Comparison of ENCODE assay signal across 8 cellular contexts in genomic region chr17:44558349-44559287, GRCh38. TPM values are rescaled to one million over a fixed set of nuclear protein-coding genes. Genes with fewer than 3 reads are reported as not detected.
DNase-seq lines count a peak whose midpoint lies in the region; ATAC-seq and TF ChIP-seq lines count a peak whose summit lies in the region.

No MANE protein-coding gene starts in this region.

- H3K27me3 Mint-ChIP-seq in neural crest cell (ENCODE audit: low read depth) = peaks cover 2% of the 10 kb centered on the region

- H3K9me3 Mint-ChIP-seq in neural crest cell = peaks cover 2% of the 10 kb centered on the region

- H3K27ac ChIP-seq in HUES6 (ENCODE audit: low read depth, low read length) (no peak overlapping the region), dorsolateral prefrontal cortex (no peak overlapping the region)

- peaks cover 48% of the 10 kb centered on the region for H3K4me1 ChIP-seq in HUES6 (ENCODE audit: control insufficient read depth, insufficient read depth, low read length)

- intact Hi-C loops in dorsolateral prefrontal cortex (cut with DNase I) = no loop called here

- no peaks in the 10 kb centered on the region for H3K36me3 ChIP-seq in HUES6 (ENCODE audit: control insufficient read depth, insufficient read depth, low read length)

- peaks cover 22% of the 10 kb centered on the region for H3K36me3 Mint-ChIP-seq in neural crest cell (ENCODE audit: low read depth)

- H3K9ac ChIP-seq in HUES6 (ENCODE audit: low read length) = peak overlapping the region; percentile 66

- ATAC-seq in GM21737 (IDR thresholded peaks at IDR 0.05; ENCODE audit: unreplicated experiment) = no peak

- CTCF ChIA-PET in AG04449 (lab: Yijun Ruan, JAX) = interaction anchor here (0.8 to 6.3 kb wide), 5 partner anchors 11 to 78 kb away, joined by 3 to 53 read pairs (median 4); no protein-coding TSS in a partner anchor

- no peak for DNase-seq in AG04449 (ENCODE audit: low read depth, low spot score)
- no peak for DNase-seq in dorsolateral prefrontal cortex
- no peak for DNase-seq in neural crest cell (ENCODE audit: low read depth, low spot score)
- no peak for DNase-seq in GOT3 (lab: John Stamatoyannopoulos, UW)
- DNase-seq in SHP77 (lab: John Stamatoyannopoulos, UW) = no peak
- DNase-seq in NCI-H748 treated with DMSO at 0.1 percent for 48 hours (lab: John Stamatoyannopoulos, UW) = no peak

- H3K27me3 ChIP-seq in HUES6 (ENCODE audit: control insufficient read depth, insufficient read depth, low read length) (peaks cover 61% of the 10 kb centered on the region), dorsolateral prefrontal cortex (peaks cover 0 to 61% (median 38%) of the 10 kb centered on the region in 45 donors)

- H3K27ac Mint-ChIP-seq in neural crest cell (ENCODE audit: unreplicated experiment) = peak overlapping the region; percentile 95

- H3K4me3 ChIP-seq in AG04449 (ENCODE audit: low read depth, low read length) = peak overlapping the region; percentile 90
- peak overlapping the region; percentile 80 for H3K4me3 ChIP-seq in HUES6 (ENCODE audit: low read depth, low read length)
- H3K4me3 ChIP-seq in dorsolateral prefrontal cortex = peak overlapping the region; percentile 13 to 76 (median 59)

- POLR2A ChIA-PET in AG04449 (lab: Yijun Ruan, JAX) = interaction anchor here (0.9 to 2.4 kb wide), 5 partner anchors 11 to 29 kb away, joined by 4 to 42 read pairs (median 32); no protein-coding TSS in a partner anchor

- H3K4me3 Mint-ChIP-seq in neural crest cell = peak overlapping the region; percentile 95

- no peaks in the 10 kb centered on the region for H3K9me3 ChIP-seq in HUES6 (ENCODE audit: control insufficient read depth, insufficient read depth, low read depth, low read length)

- TF ChIP-seq CTCF in AG04449 (IDR thresholded peaks at IDR 0.05; ENCODE audit: insufficient read depth, low read length, missing control alignments) = no peak
- no peak for TF ChIP-seq CTCF in dorsolateral prefrontal cortex (IDR thresholded peaks at IDR 0.05 in 54 of 56, conservative IDR thresholded peaks at IDR 0.05 in 2 of 56; ENCODE audit: low read depth in 1 of 56, partially characterized antibody in 56 of 56)
- TF ChIP-seq CTCF in neural crest cell (conservative IDR thresholded peaks at IDR 0.05) = no peak

- peaks cover 68% of the 10 kb centered on the region for H3K4me1 Mint-ChIP-seq in neural crest cell

RNA-seq across cellular contexts. Expression of gene FZD2, which starts 1.3 kb away (rescaled TPM):
- total RNA-seq in dorsolateral prefrontal cortex (1 to 10 TPM in 82 of 120 experiments, under 1 TPM in 38; 0.48 to 4.2 (median 1.3) TPM), neural crest cell (93.5 and 96.2 TPM in 2 replicates)

RNA-seq across cellular contexts. Expression of gene GPATCH8, which starts 55.4 kb away (rescaled TPM):
- total RNA-seq in dorsolateral prefrontal cortex = 100 to 1,000 TPM in 11 of 120 experiments, 10 to 100 TPM in 109; 53.8 to 111 (median 82.5) TPM
- total RNA-seq in neural crest cell = 47.0 and 52.9 TPM in 2 replicates

Comparison
In these comparisons a context has a peak if more than half of its experiments do, and no peak if none do; other contexts are left out.
1. RNA of gene FZD2, which starts 1.3 kb away (total RNA-seq): 93.5 to 96.2 TPM in neural crest cell; 0.48 to 4.2 TPM in dorsolateral prefrontal cortex; every median in the first group is over 10 times any median in the second.
2. Peak in every context shown above with its lines, with median percentiles within 50 percentile points of each other: H3K4me3 ChIP-seq.